In the genomic region with DNA sequence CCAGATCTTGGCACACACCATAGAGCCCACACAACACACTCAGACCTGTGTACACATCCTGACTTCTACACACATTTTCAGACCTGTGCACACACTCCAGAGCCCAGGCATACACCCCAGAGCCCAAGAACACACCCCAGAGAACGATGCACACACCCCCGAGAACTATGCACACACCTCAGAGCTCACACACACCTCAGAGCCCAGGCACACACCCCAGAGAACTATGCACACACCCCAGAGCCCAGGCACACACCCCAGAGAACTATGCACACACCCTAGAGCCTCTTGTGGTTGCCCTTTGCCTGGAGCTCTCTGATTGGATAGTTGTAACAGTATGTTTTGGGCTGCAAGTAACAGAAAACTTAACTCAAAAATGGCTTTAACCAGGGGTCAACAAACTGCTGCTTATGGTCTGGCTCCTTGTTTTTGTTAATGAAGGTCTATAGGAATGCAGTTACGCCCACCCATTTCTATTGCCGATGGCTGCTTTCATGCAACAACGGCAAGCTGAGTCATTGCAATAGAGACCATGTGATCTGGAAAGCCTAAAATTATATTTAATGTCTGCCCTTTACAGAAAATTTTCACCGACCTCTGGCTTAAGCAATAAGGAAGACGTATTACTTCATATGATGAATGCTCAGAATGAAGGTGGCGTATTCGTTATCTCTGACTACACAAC, we compare ENCODE assay signal across 1 cellular context.
A peak's percentile ranks its signal among the peaks of the same experiment; 100 is the strongest.
TF ChIP-seq lines count a peak whose summit lies in the region.

No MANE protein-coding gene starts in this region.

TF ChIP-seq in K562, 482 proteins besides CTCF, POLR2A, EP300 and RAD21 (continued from another document):
- TF ChIP-seq, protein P1, sequence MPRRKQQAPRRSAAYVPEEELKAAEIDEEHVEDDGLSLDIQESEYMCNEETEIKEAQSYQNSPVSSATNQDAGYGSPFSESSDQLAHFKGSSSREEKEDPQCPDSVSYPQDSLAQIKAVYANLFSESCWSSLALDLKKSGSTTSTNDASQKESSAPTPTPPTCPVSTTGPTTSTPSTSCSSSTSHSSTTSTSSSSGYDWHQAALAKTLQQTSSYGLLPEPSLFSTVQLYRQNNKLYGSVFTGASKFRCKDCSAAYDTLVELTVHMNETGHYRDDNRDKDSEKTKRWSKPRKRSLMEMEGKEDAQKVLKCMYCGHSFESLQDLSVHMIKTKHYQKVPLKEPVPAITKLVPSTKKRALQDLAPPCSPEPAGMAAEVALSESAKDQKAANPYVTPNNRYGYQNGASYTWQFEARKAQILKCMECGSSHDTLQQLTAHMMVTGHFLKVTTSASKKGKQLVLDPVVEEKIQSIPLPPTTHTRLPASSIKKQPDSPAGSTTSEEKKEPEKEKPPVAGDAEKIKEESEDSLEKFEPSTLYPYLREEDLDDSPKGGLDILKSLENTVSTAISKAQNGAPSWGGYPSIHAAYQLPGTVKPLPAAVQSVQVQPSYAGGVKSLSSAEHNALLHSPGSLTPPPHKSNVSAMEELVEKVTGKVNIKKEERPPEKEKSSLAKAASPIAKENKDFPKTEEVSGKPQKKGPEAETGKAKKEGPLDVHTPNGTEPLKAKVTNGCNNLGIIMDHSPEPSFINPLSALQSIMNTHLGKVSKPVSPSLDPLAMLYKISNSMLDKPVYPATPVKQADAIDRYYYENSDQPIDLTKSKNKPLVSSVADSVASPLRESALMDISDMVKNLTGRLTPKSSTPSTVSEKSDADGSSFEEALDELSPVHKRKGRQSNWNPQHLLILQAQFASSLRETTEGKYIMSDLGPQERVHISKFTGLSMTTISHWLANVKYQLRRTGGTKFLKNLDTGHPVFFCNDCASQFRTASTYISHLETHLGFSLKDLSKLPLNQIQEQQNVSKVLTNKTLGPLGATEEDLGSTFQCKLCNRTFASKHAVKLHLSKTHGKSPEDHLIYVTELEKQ (CRISPR knock-in tag; IDR thresholded peaks at IDR 0.05): no peak
- TF ChIP-seq, protein P2, sequence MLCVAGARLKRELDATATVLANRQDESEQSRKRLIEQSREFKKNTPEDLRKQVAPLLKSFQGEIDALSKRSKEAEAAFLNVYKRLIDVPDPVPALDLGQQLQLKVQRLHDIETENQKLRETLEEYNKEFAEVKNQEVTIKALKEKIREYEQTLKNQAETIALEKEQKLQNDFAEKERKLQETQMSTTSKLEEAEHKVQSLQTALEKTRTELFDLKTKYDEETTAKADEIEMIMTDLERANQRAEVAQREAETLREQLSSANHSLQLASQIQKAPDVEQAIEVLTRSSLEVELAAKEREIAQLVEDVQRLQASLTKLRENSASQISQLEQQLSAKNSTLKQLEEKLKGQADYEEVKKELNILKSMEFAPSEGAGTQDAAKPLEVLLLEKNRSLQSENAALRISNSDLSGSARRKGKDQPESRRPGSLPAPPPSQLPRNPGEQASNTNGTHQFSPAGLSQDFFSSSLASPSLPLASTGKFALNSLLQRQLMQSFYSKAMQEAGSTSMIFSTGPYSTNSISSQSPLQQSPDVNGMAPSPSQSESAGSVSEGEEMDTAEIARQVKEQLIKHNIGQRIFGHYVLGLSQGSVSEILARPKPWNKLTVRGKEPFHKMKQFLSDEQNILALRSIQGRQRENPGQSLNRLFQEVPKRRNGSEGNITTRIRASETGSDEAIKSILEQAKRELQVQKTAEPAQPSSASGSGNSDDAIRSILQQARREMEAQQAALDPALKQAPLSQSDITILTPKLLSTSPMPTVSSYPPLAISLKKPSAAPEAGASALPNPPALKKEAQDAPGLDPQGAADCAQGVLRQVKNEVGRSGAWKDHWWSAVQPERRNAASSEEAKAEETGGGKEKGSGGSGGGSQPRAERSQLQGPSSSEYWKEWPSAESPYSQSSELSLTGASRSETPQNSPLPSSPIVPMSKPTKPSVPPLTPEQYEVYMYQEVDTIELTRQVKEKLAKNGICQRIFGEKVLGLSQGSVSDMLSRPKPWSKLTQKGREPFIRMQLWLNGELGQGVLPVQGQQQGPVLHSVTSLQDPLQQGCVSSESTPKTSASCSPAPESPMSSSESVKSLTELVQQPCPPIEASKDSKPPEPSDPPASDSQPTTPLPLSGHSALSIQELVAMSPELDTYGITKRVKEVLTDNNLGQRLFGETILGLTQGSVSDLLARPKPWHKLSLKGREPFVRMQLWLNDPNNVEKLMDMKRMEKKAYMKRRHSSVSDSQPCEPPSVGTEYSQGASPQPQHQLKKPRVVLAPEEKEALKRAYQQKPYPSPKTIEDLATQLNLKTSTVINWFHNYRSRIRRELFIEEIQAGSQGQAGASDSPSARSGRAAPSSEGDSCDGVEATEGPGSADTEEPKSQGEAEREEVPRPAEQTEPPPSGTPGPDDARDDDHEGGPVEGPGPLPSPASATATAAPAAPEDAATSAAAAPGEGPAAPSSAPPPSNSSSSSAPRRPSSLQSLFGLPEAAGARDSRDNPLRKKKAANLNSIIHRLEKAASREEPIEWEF (CRISPR knock-in tag; IDR thresholded peaks at IDR 0.05): no peak
- TF ChIP-seq, protein P3, sequence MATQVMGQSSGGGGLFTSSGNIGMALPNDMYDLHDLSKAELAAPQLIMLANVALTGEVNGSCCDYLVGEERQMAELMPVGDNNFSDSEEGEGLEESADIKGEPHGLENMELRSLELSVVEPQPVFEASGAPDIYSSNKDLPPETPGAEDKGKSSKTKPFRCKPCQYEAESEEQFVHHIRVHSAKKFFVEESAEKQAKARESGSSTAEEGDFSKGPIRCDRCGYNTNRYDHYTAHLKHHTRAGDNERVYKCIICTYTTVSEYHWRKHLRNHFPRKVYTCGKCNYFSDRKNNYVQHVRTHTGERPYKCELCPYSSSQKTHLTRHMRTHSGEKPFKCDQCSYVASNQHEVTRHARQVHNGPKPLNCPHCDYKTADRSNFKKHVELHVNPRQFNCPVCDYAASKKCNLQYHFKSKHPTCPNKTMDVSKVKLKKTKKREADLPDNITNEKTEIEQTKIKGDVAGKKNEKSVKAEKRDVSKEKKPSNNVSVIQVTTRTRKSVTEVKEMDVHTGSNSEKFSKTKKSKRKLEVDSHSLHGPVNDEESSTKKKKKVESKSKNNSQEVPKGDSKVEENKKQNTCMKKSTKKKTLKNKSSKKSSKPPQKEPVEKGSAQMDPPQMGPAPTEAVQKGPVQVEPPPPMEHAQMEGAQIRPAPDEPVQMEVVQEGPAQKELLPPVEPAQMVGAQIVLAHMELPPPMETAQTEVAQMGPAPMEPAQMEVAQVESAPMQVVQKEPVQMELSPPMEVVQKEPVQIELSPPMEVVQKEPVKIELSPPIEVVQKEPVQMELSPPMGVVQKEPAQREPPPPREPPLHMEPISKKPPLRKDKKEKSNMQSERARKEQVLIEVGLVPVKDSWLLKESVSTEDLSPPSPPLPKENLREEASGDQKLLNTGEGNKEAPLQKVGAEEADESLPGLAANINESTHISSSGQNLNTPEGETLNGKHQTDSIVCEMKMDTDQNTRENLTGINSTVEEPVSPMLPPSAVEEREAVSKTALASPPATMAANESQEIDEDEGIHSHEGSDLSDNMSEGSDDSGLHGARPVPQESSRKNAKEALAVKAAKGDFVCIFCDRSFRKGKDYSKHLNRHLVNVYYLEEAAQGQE (CRISPR knock-in tag; IDR thresholded peaks at IDR 0.05; ENCODE audit: low read depth): no peak
- TF ChIP-seq FOSL1 (tag; conservative IDR thresholded peaks at IDR 0.05) (no peak), NELFE (IDR thresholded peaks at IDR 0.05; ENCODE audit: insufficient read depth, insufficient read length) (no peak), ELF2 (CRISPR knock-in tag; IDR thresholded peaks at IDR 0.05) (no peak), CEBPG (CRISPR knock-in tag; IDR thresholded peaks at IDR 0.05) (no peak), CEBPG (tag; conservative IDR thresholded peaks at IDR 0.05 in 1 of 2, IDR thresholded peaks at IDR 0.05 in 1 of 2) (peak; percentile 77 to 84), SMARCE1 (IDR thresholded peaks at IDR 0.05) (no peak), CBX1 (IDR thresholded peaks at IDR 0.05; ENCODE audit: low read depth) (no peak), CEBPB (tag; IDR thresholded peaks at IDR 0.05) (peak; percentile 81), ZNF408 (CRISPR knock-in tag; IDR thresholded peaks at IDR 0.05; ENCODE audit: low read depth) (no peak)
- TF ChIP-seq, protein P4, sequence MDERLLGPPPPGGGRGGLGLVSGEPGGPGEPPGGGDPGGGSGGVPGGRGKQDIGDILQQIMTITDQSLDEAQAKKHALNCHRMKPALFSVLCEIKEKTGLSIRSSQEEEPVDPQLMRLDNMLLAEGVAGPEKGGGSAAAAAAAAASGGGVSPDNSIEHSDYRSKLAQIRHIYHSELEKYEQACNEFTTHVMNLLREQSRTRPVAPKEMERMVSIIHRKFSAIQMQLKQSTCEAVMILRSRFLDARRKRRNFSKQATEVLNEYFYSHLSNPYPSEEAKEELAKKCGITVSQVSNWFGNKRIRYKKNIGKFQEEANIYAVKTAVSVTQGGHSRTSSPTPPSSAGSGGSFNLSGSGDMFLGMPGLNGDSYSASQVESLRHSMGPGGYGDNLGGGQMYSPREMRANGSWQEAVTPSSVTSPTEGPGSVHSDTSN (CRISPR knock-in tag; IDR thresholded peaks at IDR 0.05; ENCODE audit: low read depth): no peak
- TF ChIP-seq, protein P4 (tag; conservative IDR thresholded peaks at IDR 0.05; ENCODE audit: low read depth): peak; percentile 38; the same call in 1 of the 2 replicates
